1 cellular context compared by ENCODE assay signal in the genomic region with DNA sequence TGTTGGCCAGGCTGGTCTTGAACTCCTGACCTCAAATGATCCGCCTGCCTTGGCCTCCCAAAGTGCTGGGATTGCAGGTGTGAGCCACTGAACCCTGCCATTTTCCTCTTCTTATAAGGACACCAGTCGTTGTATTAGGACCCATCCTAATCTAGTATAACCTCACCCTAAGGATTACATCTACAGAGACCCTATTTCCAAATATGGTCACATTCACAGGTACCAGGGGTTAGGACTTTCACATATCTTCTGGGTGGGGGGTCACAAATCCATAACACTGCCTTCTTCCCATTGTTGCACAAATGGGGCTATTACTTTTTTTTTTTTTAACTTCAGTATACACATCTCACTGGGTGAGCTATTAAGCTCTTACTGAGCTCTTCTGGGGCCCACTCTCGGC.
TF ChIP-seq lines count a peak whose summit lies in the region.

No MANE protein-coding gene starts in this region.

TF ChIP-seq in GM23338, 12 proteins besides CTCF, POLR2A, EP300 and RAD21:
- TF ChIP-seq, protein P1, sequence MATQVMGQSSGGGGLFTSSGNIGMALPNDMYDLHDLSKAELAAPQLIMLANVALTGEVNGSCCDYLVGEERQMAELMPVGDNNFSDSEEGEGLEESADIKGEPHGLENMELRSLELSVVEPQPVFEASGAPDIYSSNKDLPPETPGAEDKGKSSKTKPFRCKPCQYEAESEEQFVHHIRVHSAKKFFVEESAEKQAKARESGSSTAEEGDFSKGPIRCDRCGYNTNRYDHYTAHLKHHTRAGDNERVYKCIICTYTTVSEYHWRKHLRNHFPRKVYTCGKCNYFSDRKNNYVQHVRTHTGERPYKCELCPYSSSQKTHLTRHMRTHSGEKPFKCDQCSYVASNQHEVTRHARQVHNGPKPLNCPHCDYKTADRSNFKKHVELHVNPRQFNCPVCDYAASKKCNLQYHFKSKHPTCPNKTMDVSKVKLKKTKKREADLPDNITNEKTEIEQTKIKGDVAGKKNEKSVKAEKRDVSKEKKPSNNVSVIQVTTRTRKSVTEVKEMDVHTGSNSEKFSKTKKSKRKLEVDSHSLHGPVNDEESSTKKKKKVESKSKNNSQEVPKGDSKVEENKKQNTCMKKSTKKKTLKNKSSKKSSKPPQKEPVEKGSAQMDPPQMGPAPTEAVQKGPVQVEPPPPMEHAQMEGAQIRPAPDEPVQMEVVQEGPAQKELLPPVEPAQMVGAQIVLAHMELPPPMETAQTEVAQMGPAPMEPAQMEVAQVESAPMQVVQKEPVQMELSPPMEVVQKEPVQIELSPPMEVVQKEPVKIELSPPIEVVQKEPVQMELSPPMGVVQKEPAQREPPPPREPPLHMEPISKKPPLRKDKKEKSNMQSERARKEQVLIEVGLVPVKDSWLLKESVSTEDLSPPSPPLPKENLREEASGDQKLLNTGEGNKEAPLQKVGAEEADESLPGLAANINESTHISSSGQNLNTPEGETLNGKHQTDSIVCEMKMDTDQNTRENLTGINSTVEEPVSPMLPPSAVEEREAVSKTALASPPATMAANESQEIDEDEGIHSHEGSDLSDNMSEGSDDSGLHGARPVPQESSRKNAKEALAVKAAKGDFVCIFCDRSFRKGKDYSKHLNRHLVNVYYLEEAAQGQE (IDR thresholded peaks at IDR 0.05; ENCODE audit: unreplicated experiment) = no peak
- TF ChIP-seq EZH2phosphoT487 (IDR thresholded peaks at IDR 0.05; ENCODE audit: unreplicated experiment) = no peak
- no peak for TF ChIP-seq POLR2AphosphoS5 (IDR thresholded peaks at IDR 0.05; ENCODE audit: low read depth)
- TF ChIP-seq, protein P2, sequence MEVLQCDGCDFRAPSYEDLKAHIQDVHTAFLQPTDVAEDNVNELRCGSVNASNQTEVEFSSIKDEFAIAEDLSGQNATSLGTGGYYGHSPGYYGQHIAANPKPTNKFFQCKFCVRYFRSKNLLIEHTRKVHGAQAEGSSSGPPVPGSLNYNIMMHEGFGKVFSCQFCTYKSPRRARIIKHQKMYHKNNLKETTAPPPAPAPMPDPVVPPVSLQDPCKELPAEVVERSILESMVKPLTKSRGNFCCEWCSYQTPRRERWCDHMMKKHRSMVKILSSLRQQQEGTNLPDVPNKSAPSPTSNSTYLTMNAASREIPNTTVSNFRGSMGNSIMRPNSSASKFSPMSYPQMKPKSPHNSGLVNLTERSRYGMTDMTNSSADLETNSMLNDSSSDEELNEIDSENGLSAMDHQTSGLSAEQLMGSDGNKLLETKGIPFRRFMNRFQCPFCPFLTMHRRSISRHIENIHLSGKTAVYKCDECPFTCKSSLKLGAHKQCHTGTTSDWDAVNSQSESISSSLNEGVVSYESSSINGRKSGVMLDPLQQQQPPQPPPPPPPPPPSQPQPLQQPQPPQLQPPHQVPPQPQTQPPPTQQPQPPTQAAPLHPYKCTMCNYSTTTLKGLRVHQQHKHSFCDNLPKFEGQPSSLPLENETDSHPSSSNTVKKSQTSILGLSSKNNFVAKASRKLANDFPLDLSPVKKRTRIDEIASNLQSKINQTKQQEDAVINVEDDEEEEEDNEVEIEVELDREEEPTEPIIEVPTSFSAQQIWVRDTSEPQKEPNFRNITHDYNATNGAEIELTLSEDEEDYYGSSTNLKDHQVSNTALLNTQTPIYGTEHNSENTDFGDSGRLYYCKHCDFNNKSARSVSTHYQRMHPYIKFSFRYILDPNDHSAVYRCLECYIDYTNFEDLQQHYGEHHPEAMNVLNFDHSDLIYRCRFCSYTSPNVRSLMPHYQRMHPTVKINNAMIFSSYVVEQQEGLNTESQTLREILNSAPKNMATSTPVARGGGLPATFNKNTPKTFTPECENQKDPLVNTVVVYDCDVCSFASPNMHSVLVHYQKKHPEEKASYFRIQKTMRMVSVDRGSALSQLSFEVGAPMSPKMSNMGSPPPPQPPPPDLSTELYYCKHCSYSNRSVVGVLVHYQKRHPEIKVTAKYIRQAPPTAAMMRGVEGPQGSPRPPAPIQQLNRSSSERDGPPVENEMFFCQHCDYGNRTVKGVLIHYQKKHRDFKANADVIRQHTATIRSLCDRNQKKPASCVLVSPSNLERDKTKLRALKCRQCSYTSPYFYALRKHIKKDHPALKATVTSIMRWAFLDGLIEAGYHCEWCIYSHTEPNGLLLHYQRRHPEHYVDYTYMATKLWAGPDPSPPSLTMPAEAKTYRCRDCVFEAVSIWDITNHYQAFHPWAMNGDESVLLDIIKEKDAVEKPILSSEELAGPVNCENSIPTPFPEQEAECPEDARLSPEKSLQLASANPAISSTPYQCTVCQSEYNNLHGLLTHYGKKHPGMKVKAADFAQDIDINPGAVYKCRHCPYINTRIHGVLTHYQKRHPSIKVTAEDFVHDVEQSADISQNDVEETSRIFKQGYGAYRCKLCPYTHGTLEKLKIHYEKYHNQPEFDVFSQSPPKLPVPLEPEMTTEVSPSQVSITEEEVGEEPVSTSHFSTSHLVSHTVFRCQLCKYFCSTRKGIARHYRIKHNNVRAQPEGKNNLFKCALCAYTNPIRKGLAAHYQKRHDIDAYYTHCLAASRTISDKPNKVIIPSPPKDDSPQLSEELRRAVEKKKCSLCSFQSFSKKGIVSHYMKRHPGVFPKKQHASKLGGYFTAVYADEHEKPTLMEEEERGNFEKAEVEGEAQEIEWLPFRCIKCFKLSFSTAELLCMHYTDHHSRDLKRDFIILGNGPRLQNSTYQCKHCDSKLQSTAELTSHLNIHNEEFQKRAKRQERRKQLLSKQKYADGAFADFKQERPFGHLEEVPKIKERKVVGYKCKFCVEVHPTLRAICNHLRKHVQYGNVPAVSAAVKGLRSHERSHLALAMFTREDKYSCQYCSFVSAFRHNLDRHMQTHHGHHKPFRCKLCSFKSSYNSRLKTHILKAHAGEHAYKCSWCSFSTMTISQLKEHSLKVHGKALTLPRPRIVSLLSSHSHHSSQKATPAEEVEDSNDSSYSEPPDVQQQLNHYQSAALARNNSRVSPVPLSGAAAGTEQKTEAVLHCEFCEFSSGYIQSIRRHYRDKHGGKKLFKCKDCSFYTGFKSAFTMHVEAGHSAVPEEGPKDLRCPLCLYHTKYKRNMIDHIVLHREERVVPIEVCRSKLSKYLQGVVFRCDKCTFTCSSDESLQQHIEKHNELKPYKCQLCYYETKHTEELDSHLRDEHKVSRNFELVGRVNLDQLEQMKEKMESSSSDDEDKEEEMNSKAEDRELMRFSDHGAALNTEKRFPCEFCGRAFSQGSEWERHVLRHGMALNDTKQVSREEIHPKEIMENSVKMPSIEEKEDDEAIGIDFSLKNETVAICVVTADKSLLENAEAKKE (CRISPR knock-in tag; IDR thresholded peaks at IDR 0.05) = no peak
- TF ChIP-seq ZNF331 (CRISPR knock-in tag; IDR thresholded peaks at IDR 0.05; ENCODE audit: low read depth) = no peak
- no peak for TF ChIP-seq STAT1 (IDR thresholded peaks at IDR 0.05; ENCODE audit: unreplicated experiment)
- TF ChIP-seq CREB1 (CRISPR knock-in tag; IDR thresholded peaks at IDR 0.05; ENCODE audit: low read depth) = no peak
TF ChIP-seq in GM23338: peak in this region for 0.
